14 cellular contexts compared by ENCODE assay signal in the genomic region with DNA sequence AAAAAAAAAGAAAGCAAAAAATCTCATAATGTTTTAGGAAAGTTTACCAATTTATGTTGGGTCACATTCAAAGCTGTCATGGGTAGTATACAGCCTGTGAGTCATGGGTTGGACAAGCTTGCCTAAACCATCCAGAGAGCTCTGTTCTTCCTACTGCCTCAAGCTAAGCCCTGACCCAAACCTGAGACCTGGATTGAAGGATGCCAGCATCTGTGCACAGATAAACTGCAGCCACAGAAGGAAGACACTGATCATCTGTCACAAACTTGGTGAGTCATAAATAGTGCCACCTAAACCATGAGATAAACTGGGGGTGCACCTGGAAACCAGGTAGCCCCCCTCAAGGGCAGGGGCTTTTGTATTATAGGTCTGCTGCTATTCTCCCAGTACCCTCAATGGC. TPM values are rescaled to one million over a fixed set of nuclear protein-coding genes. Genes with fewer than 3 reads are reported as not detected.
DNase-seq lines count a peak whose midpoint lies in the region; ATAC-seq and TF ChIP-seq lines count a peak whose summit lies in the region.
"Had no signal": no experiment of that assay in that cellular context is flagged by ENCODE, and none has a peak within 500 bp of the region (broad histone marks: within the 10 kb centered on the region; RNA-seq: fewer than 3 reads in every experiment).

No MANE protein-coding gene starts in this region.

- H2AFZ ChIP-seq in fibroblast of lung (ENCODE audit: low read length): no peak overlapping the region

- no peak overlapping the region for H3K9ac ChIP-seq in fibroblast of lung (ENCODE audit: insufficient read depth, low read length)

- H3K27me3 ChIP-seq in fibroblast of lung (ENCODE audit: control insufficient read depth, insufficient read depth, low read length) (no peaks in the 10 kb centered on the region), Peyer's patch (no peaks in the 10 kb centered on the region)

- CTCF ChIA-PET in T-cell (lab: Charles Lee): interaction anchor here in 1 of 2 donors (0.6 to 1.1 kb wide), 3 partner anchors 33 to 1901 kb away, joined by 4 to 7 read pairs (median 5); no protein-coding TSS in a partner anchor

- H3K4me1 Mint-ChIP-seq in stimulated activated naive CD8-positive, alpha-beta T cell treated with anti-CD3 and anti-CD28 coated beads, Interleukin-15, Interleukin-2, amounts not matched to agents 100 ng/mL and 50 ng/mL, for 24 hours (ENCODE audit: low read depth): peaks cover 87% of the 10 kb centered on the region
- H3K4me1 Mint-ChIP-seq in T-cell: peaks cover 54 to 78% (median 66%) of the 10 kb centered on the region in 3 donors

- H3K79me2 ChIP-seq in fibroblast of lung (ENCODE audit: control insufficient read depth, insufficient read depth, low read length): no peaks in the 10 kb centered on the region

- H3K4me3 Mint-ChIP-seq in stimulated activated naive CD8-positive, alpha-beta T cell treated with anti-CD3 and anti-CD28 coated beads, Interleukin-15, Interleukin-2, amounts not matched to agents 100 ng/mL and 50 ng/mL, for 24 hours: peak overlapping the region; percentile 63
- no peak overlapping the region for H3K4me3 Mint-ChIP-seq in T-cell

- TF ChIP-seq CTCF in fibroblast of lung (conservative IDR thresholded peaks at IDR 0.05 in 1 of 2, IDR thresholded peaks at IDR 0.05 in 1 of 2; ENCODE audit: low read depth in 1 of 2, low read length in 2 of 2) (no peak), Peyer's patch (IDR thresholded peaks at IDR 0.05) (no peak)

- ATAC-seq in stimulated activated naive CD8-positive, alpha-beta T cell treated with anti-CD3 and anti-CD28 coated beads, Interleukin-15, Interleukin-2, amounts not matched to agents 100 U/mL and 50 U/mL, for 24 hours: no peak
- ATAC-seq in T-cell (replicated peaks in 1 of 4) (no peak), GM21390 (IDR thresholded peaks at IDR 0.05; ENCODE audit: unreplicated experiment) (no peak), GM19455 (IDR thresholded peaks at IDR 0.05; ENCODE audit: unreplicated experiment) (no peak), HG03378 (IDR thresholded peaks at IDR 0.05; ENCODE audit: unreplicated experiment) (no peak)

- no peak overlapping the region for H3K4me3 ChIP-seq in fibroblast of lung (replicated peaks in 1 of 4; ENCODE audit: control extremely low read depth in 1 of 4, insufficient read depth in 1 of 4, low read depth in 3 of 4, low read length in 4 of 4)
- no peak overlapping the region for H3K4me3 ChIP-seq in Peyer's patch
- H3K4me3 ChIP-seq: psoas muscle had no signal

- no peak for DNase-seq in stimulated activated naive CD8-positive, alpha-beta T cell treated with anti-CD3 and anti-CD28 coated beads, Interleukin-15, Interleukin-2, amounts not matched to agents 100 U/mL and 50 U/mL, for 24 hours
- DNase-seq in T-cell (no peak), fibroblast of lung (ENCODE audit: low read depth in 2 of 2) (peak; percentile 62 to 66), Peyer's patch (no peak)
- DNase-seq: activated effector memory CD4-positive, alpha-beta T cell treated with Interleukin-2 at 50 U/mL for 16 hours; hippocampal formation; psoas muscle had no signal

- H3K9me3 ChIP-seq in fibroblast of lung (ENCODE audit: control insufficient read depth, insufficient read depth, low read depth, low read length) (no peaks in the 10 kb centered on the region), Peyer's patch (no peaks in the 10 kb centered on the region)
- H3K9me3 ChIP-seq: psoas muscle had no signal

- no peak for TF ChIP-seq POLR2A in Peyer's patch (IDR thresholded peaks at IDR 0.05)

- POLR2A ChIA-PET in T-cell (lab: Charles Lee): interaction anchor here in 1 of 2 donors (0.5 to 0.6 kb wide), 3 partner anchors 70 to 845 kb away, joined by 3 to 16 read pairs (median 7); no protein-coding TSS in a partner anchor

- H3K4me2 ChIP-seq in fibroblast of lung (ENCODE audit: extremely low read depth, insufficient read depth, low read length): peak overlapping the region; percentile 52

- no peaks in the 10 kb centered on the region for H3K27me3 Mint-ChIP-seq in stimulated activated naive CD8-positive, alpha-beta T cell treated with anti-CD3 and anti-CD28 coated beads, Interleukin-15, Interleukin-2, amounts not matched to agents 100 ng/mL and 50 ng/mL, for 24 hours
- H3K27me3 Mint-ChIP-seq in T-cell: no peaks in the 10 kb centered on the region

- no peaks in the 10 kb centered on the region for H4K20me1 ChIP-seq in fibroblast of lung (ENCODE audit: control insufficient read depth, extremely low read depth, insufficient read depth, low read length)

- H3K27ac ChIP-seq in fibroblast of lung (ENCODE audit: insufficient read depth, low read length): peak overlapping the region; percentile 98
- H3K27ac ChIP-seq in Peyer's patch: peak overlapping the region in 1 of 4 donors; percentile 13
- H3K27ac ChIP-seq: psoas muscle had no signal

- H3K4me1 ChIP-seq in fibroblast of lung (ENCODE audit: control insufficient read depth, extremely low read depth, insufficient read depth, low read length): peaks cover 21% of the 10 kb centered on the region
- peaks cover 0 to 26% (median 17%) of the 10 kb centered on the region in 4 donors for H3K4me1 ChIP-seq in Peyer's patch

- H3K27ac Mint-ChIP-seq in stimulated activated naive CD8-positive, alpha-beta T cell treated with anti-CD3 and anti-CD28 coated beads, Interleukin-15, Interleukin-2, amounts not matched to agents 100 ng/mL and 50 ng/mL, for 24 hours: peak overlapping the region; percentile 97
- H3K27ac Mint-ChIP-seq in T-cell: peak overlapping the region; percentile 68 to 72

- no peaks in the 10 kb centered on the region for H3K36me3 Mint-ChIP-seq in stimulated activated naive CD8-positive, alpha-beta T cell treated with anti-CD3 and anti-CD28 coated beads, Interleukin-15, Interleukin-2, amounts not matched to agents 100 ng/mL and 50 ng/mL, for 24 hours (ENCODE audit: low read depth)
- no peaks in the 10 kb centered on the region for H3K36me3 Mint-ChIP-seq in T-cell

- no peaks in the 10 kb centered on the region for H3K36me3 ChIP-seq in fibroblast of lung (ENCODE audit: control insufficient read depth, insufficient read depth, low read length)
- no peaks in the 10 kb centered on the region for H3K36me3 ChIP-seq in Peyer's patch

- H3K9me3 Mint-ChIP-seq in stimulated activated naive CD8-positive, alpha-beta T cell treated with anti-CD3 and anti-CD28 coated beads, Interleukin-15, Interleukin-2, amounts not matched to agents 100 ng/mL and 50 ng/mL, for 24 hours: no peaks in the 10 kb centered on the region
- H3K9me3 Mint-ChIP-seq in T-cell: no peaks in the 10 kb centered on the region

RNA-seq across cellular contexts. Expression of a gene that starts 31.0 kb away (rescaled TPM):
- under 1 TPM in 1 of 5 donors, not detected in 4; 0.89 TPM for total RNA-seq in T-cell
- 0.51 and 0.66 TPM in 2 replicates for total RNA-seq in fibroblast of lung
- 0.09 and 0.71 TPM in 2 replicates for polyA plus RNA-seq in fibroblast of lung
- polyA plus RNA-seq in fibroblast of lung (2012): 0.17 and 0.56 TPM in 2 replicates
- polyA minus RNA-seq in fibroblast of lung (ENCODE audit: low replicate concordance): not detected in 2 replicates
- not detected for total RNA-seq in Peyer's patch
- total RNA-seq: H1, psoas muscle had no signal
- polyA plus RNA-seq: BJ, H1 had no signal

RNA-seq across cellular contexts. Expression of a gene that starts 44.1 kb away (rescaled TPM):
- not detected for total RNA-seq in T-cell
- total RNA-seq in fibroblast of lung: not detected in 2 replicates
- polyA plus RNA-seq in fibroblast of lung: not detected in 2 replicates
- polyA plus RNA-seq in fibroblast of lung (2012): not detected in 2 replicates
- not detected in 2 replicates for polyA minus RNA-seq in fibroblast of lung (ENCODE audit: low replicate concordance)
- total RNA-seq in Peyer's patch: not detected
- total RNA-seq: dermis microvascular lymphatic vessel endothelial cell, H1, psoas muscle had no signal
- polyA plus RNA-seq: BJ, H1, psoas muscle had no signal

Comparison
In these comparisons a context has a peak if more than half of its experiments do, and no peak if none do; other contexts are left out.
1. DNase-seq: peak in fibroblast of lung (2 of 2); none in stimulated activated naive CD8-positive, alpha-beta T cell treated with anti-CD3 and anti-CD28 coated beads, Interleukin-15, Interleukin-2, amounts not matched to agents 100 U/mL and 50 U/mL, for 24 hours (single experiment), T-cell (0 of 34) and Peyer's patch (0 of 3).